ENCODE assay signal across 1 cellular context in genomic region chrX:12949927-12950656, GRCh38.
TF ChIP-seq lines count a peak whose summit lies in the region.

No MANE protein-coding gene starts in this region.

TF ChIP-seq in K562, 482 proteins besides CTCF, POLR2A, EP300 and RAD21 (continued from another document and continues in another):
- TF ChIP-seq, protein P1, sequence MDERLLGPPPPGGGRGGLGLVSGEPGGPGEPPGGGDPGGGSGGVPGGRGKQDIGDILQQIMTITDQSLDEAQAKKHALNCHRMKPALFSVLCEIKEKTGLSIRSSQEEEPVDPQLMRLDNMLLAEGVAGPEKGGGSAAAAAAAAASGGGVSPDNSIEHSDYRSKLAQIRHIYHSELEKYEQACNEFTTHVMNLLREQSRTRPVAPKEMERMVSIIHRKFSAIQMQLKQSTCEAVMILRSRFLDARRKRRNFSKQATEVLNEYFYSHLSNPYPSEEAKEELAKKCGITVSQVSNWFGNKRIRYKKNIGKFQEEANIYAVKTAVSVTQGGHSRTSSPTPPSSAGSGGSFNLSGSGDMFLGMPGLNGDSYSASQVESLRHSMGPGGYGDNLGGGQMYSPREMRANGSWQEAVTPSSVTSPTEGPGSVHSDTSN (CRISPR knock-in tag; IDR thresholded peaks at IDR 0.05; ENCODE audit: low read depth) = no peak
- TF ChIP-seq, protein P1 (tag; conservative IDR thresholded peaks at IDR 0.05; ENCODE audit: low read depth) = peak; percentile 23; the same call in 1 of the 2 replicates
- TF ChIP-seq THRB (CRISPR knock-in tag; conservative IDR thresholded peaks at IDR 0.05) = no peak
- TF ChIP-seq ZNF79 (CRISPR knock-in tag; IDR thresholded peaks at IDR 0.05; ENCODE audit: low read depth) = no peak
- TF ChIP-seq TAF7 (tag; IDR thresholded peaks at IDR 0.05) = no peak
- 0 out of 2 replicates have a peak, but pooled peaks have one; percentile 14 for TF ChIP-seq TAL1 (IDR thresholded peaks at IDR 0.05)
- TF ChIP-seq, protein P2, sequence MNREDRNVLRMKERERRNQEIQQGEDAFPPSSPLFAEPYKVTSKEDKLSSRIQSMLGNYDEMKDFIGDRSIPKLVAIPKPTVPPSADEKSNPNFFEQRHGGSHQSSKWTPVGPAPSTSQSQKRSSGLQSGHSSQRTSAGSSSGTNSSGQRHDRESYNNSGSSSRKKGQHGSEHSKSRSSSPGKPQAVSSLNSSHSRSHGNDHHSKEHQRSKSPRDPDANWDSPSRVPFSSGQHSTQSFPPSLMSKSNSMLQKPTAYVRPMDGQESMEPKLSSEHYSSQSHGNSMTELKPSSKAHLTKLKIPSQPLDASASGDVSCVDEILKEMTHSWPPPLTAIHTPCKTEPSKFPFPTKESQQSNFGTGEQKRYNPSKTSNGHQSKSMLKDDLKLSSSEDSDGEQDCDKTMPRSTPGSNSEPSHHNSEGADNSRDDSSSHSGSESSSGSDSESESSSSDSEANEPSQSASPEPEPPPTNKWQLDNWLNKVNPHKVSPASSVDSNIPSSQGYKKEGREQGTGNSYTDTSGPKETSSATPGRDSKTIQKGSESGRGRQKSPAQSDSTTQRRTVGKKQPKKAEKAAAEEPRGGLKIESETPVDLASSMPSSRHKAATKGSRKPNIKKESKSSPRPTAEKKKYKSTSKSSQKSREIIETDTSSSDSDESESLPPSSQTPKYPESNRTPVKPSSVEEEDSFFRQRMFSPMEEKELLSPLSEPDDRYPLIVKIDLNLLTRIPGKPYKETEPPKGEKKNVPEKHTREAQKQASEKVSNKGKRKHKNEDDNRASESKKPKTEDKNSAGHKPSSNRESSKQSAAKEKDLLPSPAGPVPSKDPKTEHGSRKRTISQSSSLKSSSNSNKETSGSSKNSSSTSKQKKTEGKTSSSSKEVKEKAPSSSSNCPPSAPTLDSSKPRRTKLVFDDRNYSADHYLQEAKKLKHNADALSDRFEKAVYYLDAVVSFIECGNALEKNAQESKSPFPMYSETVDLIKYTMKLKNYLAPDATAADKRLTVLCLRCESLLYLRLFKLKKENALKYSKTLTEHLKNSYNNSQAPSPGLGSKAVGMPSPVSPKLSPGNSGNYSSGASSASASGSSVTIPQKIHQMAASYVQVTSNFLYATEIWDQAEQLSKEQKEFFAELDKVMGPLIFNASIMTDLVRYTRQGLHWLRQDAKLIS (CRISPR knock-in tag; IDR thresholded peaks at IDR 0.05) = no peak
- TF ChIP-seq SOX6 (IDR thresholded peaks at IDR 0.05) = 0 out of 2 replicates have a peak, but pooled peaks have one; percentile 48
- TF ChIP-seq HOMEZ (CRISPR knock-in tag; IDR thresholded peaks at IDR 0.05) = no peak
- no peak for TF ChIP-seq ETS2 (tag; IDR thresholded peaks at IDR 0.05; ENCODE audit: borderline replicate concordance, poor library complexity, severe bottlenecking)
- TF ChIP-seq, protein P3, sequence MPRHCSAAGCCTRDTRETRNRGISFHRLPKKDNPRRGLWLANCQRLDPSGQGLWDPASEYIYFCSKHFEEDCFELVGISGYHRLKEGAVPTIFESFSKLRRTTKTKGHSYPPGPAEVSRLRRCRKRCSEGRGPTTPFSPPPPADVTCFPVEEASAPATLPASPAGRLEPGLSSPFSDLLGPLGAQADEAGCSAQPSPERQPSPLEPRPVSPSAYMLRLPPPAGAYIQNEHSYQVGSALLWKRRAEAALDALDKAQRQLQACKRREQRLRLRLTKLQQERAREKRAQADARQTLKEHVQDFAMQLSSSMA (CRISPR knock-in tag; IDR thresholded peaks at IDR 0.05) = no peak
- TF ChIP-seq TSC22D4 (tag; IDR thresholded peaks at IDR 0.05) = no peak
- TF ChIP-seq GATAD2B (IDR thresholded peaks at IDR 0.05; ENCODE audit: borderline replicate concordance) = no peak
- TF ChIP-seq PURB (CRISPR knock-in tag; IDR thresholded peaks at IDR 0.05; ENCODE audit: low read depth) = no peak
- no peak for TF ChIP-seq ZNF282 (CRISPR knock-in tag; IDR thresholded peaks at IDR 0.05)
- TF ChIP-seq, protein P4, sequence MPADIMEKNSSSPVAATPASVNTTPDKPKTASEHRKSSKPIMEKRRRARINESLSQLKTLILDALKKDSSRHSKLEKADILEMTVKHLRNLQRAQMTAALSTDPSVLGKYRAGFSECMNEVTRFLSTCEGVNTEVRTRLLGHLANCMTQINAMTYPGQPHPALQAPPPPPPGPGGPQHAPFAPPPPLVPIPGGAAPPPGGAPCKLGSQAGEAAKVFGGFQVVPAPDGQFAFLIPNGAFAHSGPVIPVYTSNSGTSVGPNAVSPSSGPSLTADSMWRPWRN (IDR thresholded peaks at IDR 0.05; ENCODE audit: low read depth) = no peak
- no peak for TF ChIP-seq ATF2 (CRISPR knock-in tag; IDR thresholded peaks at IDR 0.05)
- no peak for TF ChIP-seq ZNF324 (CRISPR knock-in tag; IDR thresholded peaks at IDR 0.05)
- no peak for TF ChIP-seq GTF2E2 (tag; IDR thresholded peaks at IDR 0.05)
- TF ChIP-seq, protein P5, sequence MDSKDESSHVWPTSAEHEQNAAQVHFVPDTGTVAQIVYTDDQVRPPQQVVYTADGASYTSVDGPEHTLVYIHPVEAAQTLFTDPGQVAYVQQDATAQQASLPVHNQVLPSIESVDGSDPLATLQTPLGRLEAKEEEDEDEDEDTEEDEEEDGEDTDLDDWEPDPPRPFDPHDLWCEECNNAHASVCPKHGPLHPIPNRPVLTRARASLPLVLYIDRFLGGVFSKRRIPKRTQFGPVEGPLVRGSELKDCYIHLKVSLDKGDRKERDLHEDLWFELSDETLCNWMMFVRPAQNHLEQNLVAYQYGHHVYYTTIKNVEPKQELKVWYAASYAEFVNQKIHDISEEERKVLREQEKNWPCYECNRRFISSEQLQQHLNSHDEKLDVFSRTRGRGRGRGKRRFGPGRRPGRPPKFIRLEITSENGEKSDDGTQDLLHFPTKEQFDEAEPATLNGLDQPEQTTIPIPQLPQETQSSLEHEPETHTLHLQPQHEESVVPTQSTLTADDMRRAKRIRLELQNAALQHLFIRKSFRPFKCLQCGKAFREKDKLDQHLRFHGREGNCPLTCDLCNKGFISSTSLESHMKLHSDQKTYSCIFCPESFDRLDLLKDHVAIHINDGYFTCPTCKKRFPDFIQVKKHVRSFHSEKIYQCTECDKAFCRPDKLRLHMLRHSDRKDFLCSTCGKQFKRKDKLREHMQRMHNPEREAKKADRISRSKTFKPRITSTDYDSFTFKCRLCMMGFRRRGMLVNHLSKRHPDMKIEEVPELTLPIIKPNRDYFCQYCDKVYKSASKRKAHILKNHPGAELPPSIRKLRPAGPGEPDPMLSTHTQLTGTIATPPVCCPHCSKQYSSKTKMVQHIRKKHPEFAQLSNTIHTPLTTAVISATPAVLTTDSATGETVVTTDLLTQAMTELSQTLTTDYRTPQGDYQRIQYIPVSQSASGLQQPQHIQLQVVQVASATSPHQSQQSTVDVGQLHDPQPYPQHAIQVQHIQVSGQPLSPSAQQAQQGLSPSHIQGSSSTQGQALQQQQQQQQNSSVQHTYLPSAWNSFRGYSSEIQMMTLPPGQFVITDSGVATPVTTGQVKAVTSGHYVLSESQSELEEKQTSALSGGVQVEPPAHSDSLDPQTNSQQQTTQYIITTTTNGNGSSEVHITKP (IDR thresholded peaks at IDR 0.05; ENCODE audit: partially characterized antibody) = peak; percentile 21
- TF ChIP-seq CTBP1 (IDR thresholded peaks at IDR 0.05; ENCODE audit: borderline replicate concordance) = no peak
- no peak for TF ChIP-seq LARP7 (IDR thresholded peaks at IDR 0.05)
- TF ChIP-seq U2AF2 (optimal IDR thresholded peaks at IDR 0.05; ENCODE audit: low read depth, low read length) = no peak
- TF ChIP-seq POLR3A (IDR thresholded peaks at IDR 0.05; ENCODE audit: borderline replicate concordance, extremely low read depth, insufficient read depth, insufficient read length) = no peak
- peak; percentile 38; the same call in 1 of the 2 replicates for TF ChIP-seq NFE2 (IDR thresholded peaks at IDR 0.05; ENCODE audit: low read depth)
- TF ChIP-seq, protein P6, sequence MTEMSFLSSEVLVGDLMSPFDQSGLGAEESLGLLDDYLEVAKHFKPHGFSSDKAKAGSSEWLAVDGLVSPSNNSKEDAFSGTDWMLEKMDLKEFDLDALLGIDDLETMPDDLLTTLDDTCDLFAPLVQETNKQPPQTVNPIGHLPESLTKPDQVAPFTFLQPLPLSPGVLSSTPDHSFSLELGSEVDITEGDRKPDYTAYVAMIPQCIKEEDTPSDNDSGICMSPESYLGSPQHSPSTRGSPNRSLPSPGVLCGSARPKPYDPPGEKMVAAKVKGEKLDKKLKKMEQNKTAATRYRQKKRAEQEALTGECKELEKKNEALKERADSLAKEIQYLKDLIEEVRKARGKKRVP (CRISPR knock-in tag; IDR thresholded peaks at IDR 0.05) = no peak
- TF ChIP-seq NFE2L1 (tag; IDR thresholded peaks at IDR 0.05; ENCODE audit: borderline replicate concordance, low read depth) = no peak
- TF ChIP-seq ZFP30 (CRISPR knock-in tag; IDR thresholded peaks at IDR 0.05; ENCODE audit: borderline replicate concordance) = no peak
- no peak for TF ChIP-seq ZNF23 (CRISPR knock-in tag; IDR thresholded peaks at IDR 0.05)
- TF ChIP-seq, protein P7, sequence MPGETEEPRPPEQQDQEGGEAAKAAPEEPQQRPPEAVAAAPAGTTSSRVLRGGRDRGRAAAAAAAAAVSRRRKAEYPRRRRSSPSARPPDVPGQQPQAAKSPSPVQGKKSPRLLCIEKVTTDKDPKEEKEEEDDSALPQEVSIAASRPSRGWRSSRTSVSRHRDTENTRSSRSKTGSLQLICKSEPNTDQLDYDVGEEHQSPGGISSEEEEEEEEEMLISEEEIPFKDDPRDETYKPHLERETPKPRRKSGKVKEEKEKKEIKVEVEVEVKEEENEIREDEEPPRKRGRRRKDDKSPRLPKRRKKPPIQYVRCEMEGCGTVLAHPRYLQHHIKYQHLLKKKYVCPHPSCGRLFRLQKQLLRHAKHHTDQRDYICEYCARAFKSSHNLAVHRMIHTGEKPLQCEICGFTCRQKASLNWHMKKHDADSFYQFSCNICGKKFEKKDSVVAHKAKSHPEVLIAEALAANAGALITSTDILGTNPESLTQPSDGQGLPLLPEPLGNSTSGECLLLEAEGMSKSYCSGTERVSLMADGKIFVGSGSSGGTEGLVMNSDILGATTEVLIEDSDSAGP (CRISPR knock-in tag; IDR thresholded peaks at IDR 0.05) = no peak
- TF ChIP-seq, protein P8, sequence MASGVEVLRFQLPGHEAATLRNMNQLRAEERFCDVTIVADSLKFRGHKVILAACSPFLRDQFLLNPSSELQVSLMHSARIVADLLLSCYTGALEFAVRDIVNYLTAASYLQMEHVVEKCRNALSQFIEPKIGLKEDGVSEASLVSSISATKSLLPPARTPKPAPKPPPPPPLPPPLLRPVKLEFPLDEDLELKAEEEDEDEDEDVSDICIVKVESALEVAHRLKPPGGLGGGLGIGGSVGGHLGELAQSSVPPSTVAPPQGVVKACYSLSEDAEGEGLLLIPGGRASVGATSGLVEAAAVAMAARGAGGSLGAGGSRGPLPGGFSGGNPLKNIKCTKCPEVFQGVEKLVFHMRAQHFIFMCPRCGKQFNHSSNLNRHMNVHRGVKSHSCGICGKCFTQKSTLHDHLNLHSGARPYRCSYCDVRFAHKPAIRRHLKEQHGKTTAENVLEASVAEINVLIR (CRISPR knock-in tag; IDR thresholded peaks at IDR 0.05) = 0 out of 2 replicates have a peak, but pooled peaks have one; percentile 38
- TF ChIP-seq ZKSCAN3 (CRISPR knock-in tag; IDR thresholded peaks at IDR 0.05) = no peak
- no peak for TF ChIP-seq ZBTB8A (IDR thresholded peaks at IDR 0.05; ENCODE audit: partially characterized antibody)
- TF ChIP-seq ZNF785 (CRISPR knock-in tag; IDR thresholded peaks at IDR 0.05) = no peak
- peak; percentile 85 for TF ChIP-seq ATF7 (IDR thresholded peaks at IDR 0.05)
- no peak for TF ChIP-seq ELK1 (CRISPR knock-in tag; IDR thresholded peaks at IDR 0.05)
- TF ChIP-seq NONO (IDR thresholded peaks at IDR 0.05; ENCODE audit: low read depth in 2 of 2, low read length in 1 of 2) = no peak
